ENCODE assay signal across 1 cellular context in the genomic region with DNA sequence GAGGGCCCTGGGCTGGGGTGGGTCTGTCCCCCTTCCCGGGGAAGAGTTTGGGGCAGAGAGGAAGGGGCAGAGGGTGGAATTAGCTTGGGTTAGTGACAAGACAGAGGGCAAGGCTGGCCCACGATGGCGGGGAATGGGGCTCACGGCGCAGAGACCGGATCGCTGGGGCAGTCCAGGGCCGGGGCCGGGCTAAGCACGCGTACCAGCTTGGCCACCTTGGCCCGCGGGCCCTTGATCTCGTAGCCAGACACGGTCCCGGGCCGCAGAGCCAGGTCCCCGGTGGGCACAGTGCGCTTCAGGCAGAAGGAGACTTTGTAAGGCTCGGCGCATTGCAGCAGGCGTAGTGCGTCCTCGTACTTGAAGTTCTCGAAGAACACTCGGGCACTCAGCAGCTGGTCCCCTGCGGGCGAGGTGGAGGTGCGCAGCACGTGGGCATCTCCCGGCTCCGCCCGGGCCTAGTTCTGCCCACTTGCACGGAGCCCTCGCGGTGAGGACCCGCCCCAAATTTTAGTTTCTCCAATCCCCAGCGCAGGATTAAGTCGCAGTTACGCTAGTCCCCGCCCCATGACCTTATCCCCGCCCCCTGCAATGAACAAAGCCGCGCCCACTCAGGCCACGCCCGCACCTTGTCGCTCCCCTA.
A peak's percentile ranks its signal among the peaks of the same experiment; 100 is the strongest.
TF ChIP-seq lines count a peak whose summit lies in the region.

No MANE protein-coding gene starts in this region.

TF ChIP-seq in H1, 55 proteins besides CTCF, POLR2A, EP300 and RAD21:
- TF ChIP-seq HDAC2 (IDR thresholded peaks at IDR 0.05; ENCODE audit: borderline replicate concordance in 1 of 2, low read depth in 2 of 2, low read length in 2 of 2): no peak
- no peak for TF ChIP-seq KDM5A (IDR thresholded peaks at IDR 0.05; ENCODE audit: low read length)
- no peak for TF ChIP-seq HDAC6 (IDR thresholded peaks at IDR 0.05; ENCODE audit: low read depth, low read length)
- TF ChIP-seq, protein P1, sequence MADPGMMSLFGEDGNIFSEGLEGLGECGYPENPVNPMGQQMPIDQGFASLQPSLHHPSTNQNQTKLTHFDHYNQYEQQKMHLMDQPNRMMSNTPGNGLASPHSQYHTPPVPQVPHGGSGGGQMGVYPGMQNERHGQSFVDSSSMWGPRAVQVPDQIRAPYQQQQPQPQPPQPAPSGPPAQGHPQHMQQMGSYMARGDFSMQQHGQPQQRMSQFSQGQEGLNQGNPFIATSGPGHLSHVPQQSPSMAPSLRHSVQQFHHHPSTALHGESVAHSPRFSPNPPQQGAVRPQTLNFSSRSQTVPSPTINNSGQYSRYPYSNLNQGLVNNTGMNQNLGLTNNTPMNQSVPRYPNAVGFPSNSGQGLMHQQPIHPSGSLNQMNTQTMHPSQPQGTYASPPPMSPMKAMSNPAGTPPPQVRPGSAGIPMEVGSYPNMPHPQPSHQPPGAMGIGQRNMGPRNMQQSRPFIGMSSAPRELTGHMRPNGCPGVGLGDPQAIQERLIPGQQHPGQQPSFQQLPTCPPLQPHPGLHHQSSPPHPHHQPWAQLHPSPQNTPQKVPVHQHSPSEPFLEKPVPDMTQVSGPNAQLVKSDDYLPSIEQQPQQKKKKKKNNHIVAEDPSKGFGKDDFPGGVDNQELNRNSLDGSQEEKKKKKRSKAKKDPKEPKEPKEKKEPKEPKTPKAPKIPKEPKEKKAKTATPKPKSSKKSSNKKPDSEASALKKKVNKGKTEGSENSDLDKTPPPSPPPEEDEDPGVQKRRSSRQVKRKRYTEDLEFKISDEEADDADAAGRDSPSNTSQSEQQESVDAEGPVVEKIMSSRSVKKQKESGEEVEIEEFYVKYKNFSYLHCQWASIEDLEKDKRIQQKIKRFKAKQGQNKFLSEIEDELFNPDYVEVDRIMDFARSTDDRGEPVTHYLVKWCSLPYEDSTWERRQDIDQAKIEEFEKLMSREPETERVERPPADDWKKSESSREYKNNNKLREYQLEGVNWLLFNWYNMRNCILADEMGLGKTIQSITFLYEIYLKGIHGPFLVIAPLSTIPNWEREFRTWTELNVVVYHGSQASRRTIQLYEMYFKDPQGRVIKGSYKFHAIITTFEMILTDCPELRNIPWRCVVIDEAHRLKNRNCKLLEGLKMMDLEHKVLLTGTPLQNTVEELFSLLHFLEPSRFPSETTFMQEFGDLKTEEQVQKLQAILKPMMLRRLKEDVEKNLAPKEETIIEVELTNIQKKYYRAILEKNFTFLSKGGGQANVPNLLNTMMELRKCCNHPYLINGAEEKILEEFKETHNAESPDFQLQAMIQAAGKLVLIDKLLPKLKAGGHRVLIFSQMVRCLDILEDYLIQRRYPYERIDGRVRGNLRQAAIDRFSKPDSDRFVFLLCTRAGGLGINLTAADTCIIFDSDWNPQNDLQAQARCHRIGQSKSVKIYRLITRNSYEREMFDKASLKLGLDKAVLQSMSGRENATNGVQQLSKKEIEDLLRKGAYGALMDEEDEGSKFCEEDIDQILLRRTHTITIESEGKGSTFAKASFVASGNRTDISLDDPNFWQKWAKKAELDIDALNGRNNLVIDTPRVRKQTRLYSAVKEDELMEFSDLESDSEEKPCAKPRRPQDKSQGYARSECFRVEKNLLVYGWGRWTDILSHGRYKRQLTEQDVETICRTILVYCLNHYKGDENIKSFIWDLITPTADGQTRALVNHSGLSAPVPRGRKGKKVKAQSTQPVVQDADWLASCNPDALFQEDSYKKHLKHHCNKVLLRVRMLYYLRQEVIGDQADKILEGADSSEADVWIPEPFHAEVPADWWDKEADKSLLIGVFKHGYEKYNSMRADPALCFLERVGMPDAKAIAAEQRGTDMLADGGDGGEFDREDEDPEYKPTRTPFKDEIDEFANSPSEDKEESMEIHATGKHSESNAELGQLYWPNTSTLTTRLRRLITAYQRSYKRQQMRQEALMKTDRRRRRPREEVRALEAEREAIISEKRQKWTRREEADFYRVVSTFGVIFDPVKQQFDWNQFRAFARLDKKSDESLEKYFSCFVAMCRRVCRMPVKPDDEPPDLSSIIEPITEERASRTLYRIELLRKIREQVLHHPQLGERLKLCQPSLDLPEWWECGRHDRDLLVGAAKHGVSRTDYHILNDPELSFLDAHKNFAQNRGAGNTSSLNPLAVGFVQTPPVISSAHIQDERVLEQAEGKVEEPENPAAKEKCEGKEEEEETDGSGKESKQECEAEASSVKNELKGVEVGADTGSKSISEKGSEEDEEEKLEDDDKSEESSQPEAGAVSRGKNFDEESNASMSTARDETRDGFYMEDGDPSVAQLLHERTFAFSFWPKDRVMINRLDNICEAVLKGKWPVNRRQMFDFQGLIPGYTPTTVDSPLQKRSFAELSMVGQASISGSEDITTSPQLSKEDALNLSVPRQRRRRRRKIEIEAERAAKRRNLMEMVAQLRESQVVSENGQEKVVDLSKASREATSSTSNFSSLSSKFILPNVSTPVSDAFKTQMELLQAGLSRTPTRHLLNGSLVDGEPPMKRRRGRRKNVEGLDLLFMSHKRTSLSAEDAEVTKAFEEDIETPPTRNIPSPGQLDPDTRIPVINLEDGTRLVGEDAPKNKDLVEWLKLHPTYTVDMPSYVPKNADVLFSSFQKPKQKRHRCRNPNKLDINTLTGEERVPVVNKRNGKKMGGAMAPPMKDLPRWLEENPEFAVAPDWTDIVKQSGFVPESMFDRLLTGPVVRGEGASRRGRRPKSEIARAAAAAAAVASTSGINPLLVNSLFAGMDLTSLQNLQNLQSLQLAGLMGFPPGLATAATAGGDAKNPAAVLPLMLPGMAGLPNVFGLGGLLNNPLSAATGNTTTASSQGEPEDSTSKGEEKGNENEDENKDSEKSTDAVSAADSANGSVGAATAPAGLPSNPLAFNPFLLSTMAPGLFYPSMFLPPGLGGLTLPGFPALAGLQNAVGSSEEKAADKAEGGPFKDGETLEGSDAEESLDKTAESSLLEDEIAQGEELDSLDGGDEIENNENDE (IDR thresholded peaks at IDR 0.05; ENCODE audit: insufficient replicate concordance, low read length): no peak
- no peak for TF ChIP-seq POU5F1 (IDR thresholded peaks at IDR 0.05; ENCODE audit: low read depth, low read length)
- no peak for TF ChIP-seq ASH2L (IDR thresholded peaks at IDR 0.05; ENCODE audit: low read length)
- no peak for TF ChIP-seq GABPA (IDR thresholded peaks at IDR 0.05; ENCODE audit: borderline replicate concordance, insufficient read depth, low read length)
- peak; percentile 54 for TF ChIP-seq KDM4A (IDR thresholded peaks at IDR 0.05; ENCODE audit: low read depth, low read length, severe bottlenecking)
- no peak for TF ChIP-seq BRCA1 (IDR thresholded peaks at IDR 0.05; ENCODE audit: low read depth, low read length)
- TF ChIP-seq MAFK (IDR thresholded peaks at IDR 0.05; ENCODE audit: low read depth, low read length): no peak
- no peak for TF ChIP-seq FOSL1 (IDR thresholded peaks at IDR 0.05; ENCODE audit: insufficient read depth, low read depth, low read length)
- TF ChIP-seq CBX8 (IDR thresholded peaks at IDR 0.05; ENCODE audit: borderline replicate concordance, low read depth, low read length): no peak
- TF ChIP-seq SUZ12 (IDR thresholded peaks at IDR 0.05; ENCODE audit: low read length): no peak
- TF ChIP-seq TEAD4 (IDR thresholded peaks at IDR 0.05; ENCODE audit: low read depth, low read length): no peak
- no peak for TF ChIP-seq NANOG (IDR thresholded peaks at IDR 0.05; ENCODE audit: insufficient read depth, low read depth, low read length, poor library complexity, severe bottlenecking)
- TF ChIP-seq CREB1 (IDR thresholded peaks at IDR 0.05): no peak
- no peak for TF ChIP-seq RXRA (IDR thresholded peaks at IDR 0.05; ENCODE audit: insufficient read depth, low read depth, low read length)
- no peak for TF ChIP-seq POLR2AphosphoS5 (IDR thresholded peaks at IDR 0.05; ENCODE audit: low read depth, low read length)
- TF ChIP-seq, protein P2, sequence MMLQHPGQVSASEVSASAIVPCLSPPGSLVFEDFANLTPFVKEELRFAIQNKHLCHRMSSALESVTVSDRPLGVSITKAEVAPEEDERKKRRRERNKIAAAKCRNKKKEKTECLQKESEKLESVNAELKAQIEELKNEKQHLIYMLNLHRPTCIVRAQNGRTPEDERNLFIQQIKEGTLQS (IDR thresholded peaks at IDR 0.05; ENCODE audit: insufficient read depth, low read depth, low read length): no peak
- TF ChIP-seq, protein P3, sequence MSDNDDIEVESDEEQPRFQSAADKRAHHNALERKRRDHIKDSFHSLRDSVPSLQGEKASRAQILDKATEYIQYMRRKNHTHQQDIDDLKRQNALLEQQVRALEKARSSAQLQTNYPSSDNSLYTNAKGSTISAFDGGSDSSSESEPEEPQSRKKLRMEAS (IDR thresholded peaks at IDR 0.05): peak; percentile 98
- TF ChIP-seq RFX5 (IDR thresholded peaks at IDR 0.05; ENCODE audit: borderline replicate concordance, low read depth, low read length): no peak
- no peak for TF ChIP-seq PHF8 (conservative IDR thresholded peaks at IDR 0.05; ENCODE audit: low read depth, low read length)
- TF ChIP-seq SP4 (IDR thresholded peaks at IDR 0.05; ENCODE audit: low read length): no peak
- no peak for TF ChIP-seq CHD2 (IDR thresholded peaks at IDR 0.05; ENCODE audit: low read length)
- no peak for TF ChIP-seq KDM1A (IDR thresholded peaks at IDR 0.05; ENCODE audit: borderline replicate concordance, low read length)
- TF ChIP-seq SRF (IDR thresholded peaks at IDR 0.05; ENCODE audit: low read depth, low read length): no peak
- TF ChIP-seq ZNF274 (IDR thresholded peaks at IDR 0.05; ENCODE audit: borderline replicate concordance, extremely low read depth, low read length): no peak
- TF ChIP-seq RBBP5 (IDR thresholded peaks at IDR 0.05; ENCODE audit: borderline replicate concordance, low read depth, low read length): no peak
- no peak for TF ChIP-seq SIX5 (IDR thresholded peaks at IDR 0.05; ENCODE audit: low read depth, low read length)
- no peak for TF ChIP-seq JUN (IDR thresholded peaks at IDR 0.05; ENCODE audit: low read depth, low read length)
- TF ChIP-seq SP1 (IDR thresholded peaks at IDR 0.05; ENCODE audit: low read depth, low read length): peak; percentile 69; the same call in 1 of the 2 replicates
- no peak for TF ChIP-seq JUND (IDR thresholded peaks at IDR 0.05; ENCODE audit: low read length)
- TF ChIP-seq GTF2F1 (IDR thresholded peaks at IDR 0.05; ENCODE audit: borderline replicate concordance, low read depth, low read length): no peak
- TF ChIP-seq, protein P4, sequence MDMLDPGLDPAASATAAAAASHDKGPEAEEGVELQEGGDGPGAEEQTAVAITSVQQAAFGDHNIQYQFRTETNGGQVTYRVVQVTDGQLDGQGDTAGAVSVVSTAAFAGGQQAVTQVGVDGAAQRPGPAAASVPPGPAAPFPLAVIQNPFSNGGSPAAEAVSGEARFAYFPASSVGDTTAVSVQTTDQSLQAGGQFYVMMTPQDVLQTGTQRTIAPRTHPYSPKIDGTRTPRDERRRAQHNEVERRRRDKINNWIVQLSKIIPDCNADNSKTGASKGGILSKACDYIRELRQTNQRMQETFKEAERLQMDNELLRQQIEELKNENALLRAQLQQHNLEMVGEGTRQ (IDR thresholded peaks at IDR 0.05; ENCODE audit: low read length): peak; percentile 76
- no peak for TF ChIP-seq CBX5 (IDR thresholded peaks at IDR 0.05; ENCODE audit: low read depth, low read length)
- TF ChIP-seq RNF2 (IDR thresholded peaks at IDR 0.05; ENCODE audit: borderline replicate concordance, low read depth, low read length, missing control alignments, poor library complexity, severe bottlenecking): no peak
- TF ChIP-seq, protein P5, sequence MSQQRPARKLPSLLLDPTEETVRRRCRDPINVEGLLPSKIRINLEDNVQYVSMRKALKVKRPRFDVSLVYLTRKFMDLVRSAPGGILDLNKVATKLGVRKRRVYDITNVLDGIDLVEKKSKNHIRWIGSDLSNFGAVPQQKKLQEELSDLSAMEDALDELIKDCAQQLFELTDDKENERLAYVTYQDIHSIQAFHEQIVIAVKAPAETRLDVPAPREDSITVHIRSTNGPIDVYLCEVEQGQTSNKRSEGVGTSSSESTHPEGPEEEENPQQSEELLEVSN (IDR thresholded peaks at IDR 0.05): peak; percentile 96
- TF ChIP-seq CEBPB (IDR thresholded peaks at IDR 0.05; ENCODE audit: low read depth, low read length): no peak
- no peak for TF ChIP-seq CTBP2 (IDR thresholded peaks at IDR 0.05; ENCODE audit: borderline replicate concordance, insufficient read depth, insufficient read length, low read length)
- TF ChIP-seq EGR1 (IDR thresholded peaks at IDR 0.05; ENCODE audit: borderline replicate concordance, low read depth, low read length): no peak
- no peak for TF ChIP-seq NRF1 (IDR thresholded peaks at IDR 0.05; ENCODE audit: low read depth, low read length)
- no peak for TF ChIP-seq SAP30 (IDR thresholded peaks at IDR 0.05; ENCODE audit: insufficient read depth, insufficient replicate concordance, low read length)
- TF ChIP-seq BACH1 (IDR thresholded peaks at IDR 0.05; ENCODE audit: low read length): no peak
- TF ChIP-seq SIN3A (conservative IDR thresholded peaks at IDR 0.05 in 1 of 2, IDR thresholded peaks at IDR 0.05 in 1 of 2; ENCODE audit: low read depth in 1 of 2, low read length in 2 of 2): no peak; a peak in 1 of 4 replicates
- TF ChIP-seq EZH2 (IDR thresholded peaks at IDR 0.05; ENCODE audit: low read depth, low read length, severe bottlenecking): no peak
- TF ChIP-seq SP2 (IDR thresholded peaks at IDR 0.05; ENCODE audit: low read length): no peak
- TF ChIP-seq TAF1 (IDR thresholded peaks at IDR 0.05; ENCODE audit: low read depth, low read length): 0 out of 2 replicates have a peak, but pooled peaks have one; percentile 22
